Comparison of ENCODE assay signal across 8 cellular contexts in the genomic region with DNA sequence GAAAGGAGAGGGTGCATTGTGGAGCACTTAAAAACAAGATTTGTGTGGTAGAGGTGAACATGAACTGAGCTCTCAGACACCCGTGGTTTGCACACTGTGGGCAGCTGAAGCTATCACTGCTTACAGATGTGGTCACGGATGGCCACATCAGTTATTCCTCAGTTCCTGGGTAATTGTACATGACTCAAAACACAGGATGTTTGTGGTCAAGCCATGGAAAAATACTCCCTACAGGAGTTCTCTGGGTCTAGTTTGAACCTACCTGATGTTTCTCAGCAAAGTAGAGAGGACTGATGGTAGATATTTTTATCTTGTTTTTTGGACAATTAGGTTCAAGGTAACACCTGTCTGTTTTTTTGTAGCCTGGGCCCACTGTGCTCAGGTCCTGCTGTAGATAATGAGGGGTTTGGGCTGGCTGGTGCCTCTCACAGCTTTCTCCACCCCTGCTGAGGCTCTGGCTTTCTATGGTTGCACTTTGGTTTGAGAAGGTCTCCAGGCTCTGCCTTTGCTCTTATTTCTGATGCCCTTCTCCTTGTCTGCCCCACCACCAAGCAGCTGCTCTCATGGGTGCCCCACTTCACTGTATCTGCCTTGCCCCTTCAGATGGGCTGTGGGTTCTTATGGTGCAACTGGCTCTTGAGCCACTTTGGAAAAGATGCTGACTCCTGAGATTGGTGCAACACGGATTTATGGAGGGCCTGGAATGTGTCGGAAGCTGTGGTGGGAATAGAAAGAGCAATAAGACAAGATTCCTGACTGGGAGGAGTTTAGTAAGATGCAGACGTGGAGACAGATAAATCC. TPM values are rescaled to one million over a fixed set of nuclear protein-coding genes. Genes with fewer than 3 reads are reported as not detected.
A peak's percentile ranks its signal among the peaks of the same experiment; 100 is the strongest.
DNase-seq lines count a peak whose midpoint lies in the region; ATAC-seq, FAIRE-seq and TF ChIP-seq lines count a peak whose summit lies in the region.

No MANE protein-coding gene starts in this region.

- no peak overlapping the region for H3K27ac ChIP-seq in naive thymus-derived CD4-positive, alpha-beta T cell (ENCODE audit: low read depth, low read length)
- no peak overlapping the region for H3K27ac ChIP-seq in OCI-LY7 (ENCODE audit: low read depth, low read length, poor library complexity, severe bottlenecking)

- no peak overlapping the region for H3K4me2 ChIP-seq in OCI-LY7 (ENCODE audit: low read length)

- no peaks in the 10 kb centered on the region for H3K36me3 ChIP-seq in naive thymus-derived CD4-positive, alpha-beta T cell (ENCODE audit: control insufficient read depth in 2 of 3, insufficient read depth in 3 of 3, low read length in 3 of 3)
- H3K36me3 ChIP-seq in OCI-LY7 (ENCODE audit: insufficient read depth, low read length): no peaks in the 10 kb centered on the region

- DNase-seq in AG10803 (ENCODE audit: low read depth) (peak; percentile 92), RCC 7860 (ENCODE audit: low spot score) (peak; percentile 86), NCI-H146 treated with DMSO at 0.1 percent for 48 hours (lab: John Stamatoyannopoulos, UW; ENCODE audit: unreplicated experiment) (no peak), hypothalamus (lab: John Stamatoyannopoulos, UW) (no peak), OCI-LY7 (ENCODE audit: low spot score) (no peak), NCI-H2227 treated with DMSO at 0.1 percent for 48 hours (lab: John Stamatoyannopoulos, UW) (no peak)
- peak; percentile 78 for DNase-seq in activated T-helper 2 cell treated with anti-CD3 and anti-CD28 coated beads, Interferon-gamma antibody, Interleukin-2, Interleukin-4, amounts not matched to agents 10 μg/mL and 5 μg/mL and 100 μg/mL, durations not matched to agents 14 hours and 24 hours and 36 hours (ENCODE audit: low spot score)
- peak in 8 of 9 donors; percentile 42 to 85 (median 66) for DNase-seq in naive thymus-derived CD4-positive, alpha-beta T cell

- no peaks in the 10 kb centered on the region for H3K27me3 Mint-ChIP-seq in activated T-helper 2 cell treated with anti-CD3 and anti-CD28 coated beads, Interferon-gamma antibody, Interleukin-2, Interleukin-4, amounts not matched to agents 10 μg/mL and 5 μg/mL and 100 μg/mL, durations not matched to agents 14 hours and 24 hours and 36 hours (ENCODE audit: low read depth)
- peaks cover 7 to 32% (median 9%) of the 10 kb centered on the region in 5 donors for H3K27me3 Mint-ChIP-seq in naive thymus-derived CD4-positive, alpha-beta T cell

- TF ChIP-seq CTCF in AG10803 (conservative IDR thresholded peaks at IDR 0.05; ENCODE audit: low read length) (no peak), OCI-LY7 (conservative IDR thresholded peaks at IDR 0.05; ENCODE audit: low read length) (no peak)

- H3K4me3 ChIP-seq in AG10803 (ENCODE audit: low read length) (no peak overlapping the region), OCI-LY7 (ENCODE audit: low read depth, low read length, poor library complexity, severe bottlenecking) (no peak overlapping the region)
- no peak overlapping the region for H3K4me3 ChIP-seq in naive thymus-derived CD4-positive, alpha-beta T cell (ENCODE audit: low read length)

- no peak overlapping the region for H2AFZ ChIP-seq in OCI-LY7 (ENCODE audit: low read length)

- H3K9me2 ChIP-seq in OCI-LY7 (ENCODE audit: insufficient read depth, low read length): no peaks in the 10 kb centered on the region

- ATAC-seq in naive thymus-derived CD4-positive, alpha-beta T cell: peak; percentile 79

- H3K79me2 ChIP-seq in OCI-LY7 (ENCODE audit: insufficient read depth, low read depth, low read length): no peaks in the 10 kb centered on the region

- H3K4me3 Mint-ChIP-seq in activated T-helper 2 cell treated with anti-CD3 and anti-CD28 coated beads, Interferon-gamma antibody, Interleukin-2, Interleukin-4, amounts not matched to agents 10 μg/mL and 5 μg/mL and 100 μg/mL, durations not matched to agents 14 hours and 24 hours and 36 hours (ENCODE audit: low read depth): peak overlapping the region; percentile 31
- H3K4me3 Mint-ChIP-seq in naive thymus-derived CD4-positive, alpha-beta T cell: peak overlapping the region; percentile 21 to 75 (median 56)

- CTCF ChIA-PET in naive thymus-derived CD4-positive, alpha-beta T cell (lab: Charles Lee): interaction anchor here (1.1 to 1.6 kb wide), 2 partner anchors 104 to 105 kb away, joined by 3 read pairs; no protein-coding TSS in a partner anchor
- CTCF ChIA-PET in OCI-LY7 (lab: Charles Lee; ENCODE audit: unreplicated experiment): no interaction called here

- H3K9me3 Mint-ChIP-seq in activated T-helper 2 cell treated with anti-CD3 and anti-CD28 coated beads, Interferon-gamma antibody, Interleukin-2, Interleukin-4, amounts not matched to agents 10 μg/mL and 5 μg/mL and 100 μg/mL, durations not matched to agents 14 hours and 24 hours and 36 hours: peaks cover 12% of the 10 kb centered on the region
- peaks cover 0 to 9% (median 0%) of the 10 kb centered on the region in 11 donors for H3K9me3 Mint-ChIP-seq in naive thymus-derived CD4-positive, alpha-beta T cell

- no peaks in the 10 kb centered on the region for H3K27me3 ChIP-seq in naive thymus-derived CD4-positive, alpha-beta T cell (ENCODE audit: control insufficient read depth in 2 of 2, insufficient read depth in 2 of 2, low read length in 2 of 2)

- H3K4me1 ChIP-seq in naive thymus-derived CD4-positive, alpha-beta T cell (ENCODE audit: control insufficient read depth in 2 of 2, insufficient read depth in 2 of 2, low read length in 2 of 2): peaks cover 50 to 66% of the 10 kb centered on the region in 2 donors
- no peaks in the 10 kb centered on the region for H3K4me1 ChIP-seq in OCI-LY7 (ENCODE audit: insufficient read depth, low read length, poor library complexity, severe bottlenecking)

- POLR2A ChIA-PET in naive thymus-derived CD4-positive, alpha-beta T cell (lab: Charles Lee): interaction anchor here (0.5 to 3.2 kb wide), 8 partner anchors 9 to 664 kb away, joined by 3 to 13 read pairs (median 3); no protein-coding TSS in a partner anchor
- POLR2A ChIA-PET in OCI-LY7 (lab: Charles Lee): no interaction called here

- peaks cover 52% of the 10 kb centered on the region for H3K36me3 Mint-ChIP-seq in activated T-helper 2 cell treated with anti-CD3 and anti-CD28 coated beads, Interferon-gamma antibody, Interleukin-2, Interleukin-4, amounts not matched to agents 10 μg/mL and 5 μg/mL and 100 μg/mL, durations not matched to agents 14 hours and 24 hours and 36 hours (ENCODE audit: low read depth)
- peaks cover 0 to 42% (median 0%) of the 10 kb centered on the region in 5 donors for H3K36me3 Mint-ChIP-seq in naive thymus-derived CD4-positive, alpha-beta T cell

- intact Hi-C loops in activated T-helper 2 cell treated with anti-CD3 and anti-CD28 coated beads, Interferon-gamma antibody, Interleukin-2, Interleukin-4, amounts not matched to agents 10 μg/mL and 5 μg/mL and 100 μg/mL, durations not matched to agents 14 hours and 24 hours and 36 hours (cut with micrococcal nuclease): loop anchor here (1.0 to 10.0 kb wide), 7 partner anchors 12 to 589 kb away; no protein-coding TSS in a partner anchor
- intact Hi-C loops in naive thymus-derived CD4-positive, alpha-beta T cell (cut with micrococcal nuclease): loop anchor here (1.0 to 5.0 kb wide), 7 partner anchors 12 to 104 kb away; partner anchors contain the start of gene CDCP1 (in 1 of the 2)
- intact Hi-C loops in OCI-LY7 (cut with micrococcal nuclease; ENCODE audit: unreplicated experiment): no loop called here

- H3K27ac Mint-ChIP-seq in activated T-helper 2 cell treated with anti-CD3 and anti-CD28 coated beads, Interferon-gamma antibody, Interleukin-2, Interleukin-4, amounts not matched to agents 10 μg/mL and 5 μg/mL and 100 μg/mL, durations not matched to agents 14 hours and 24 hours and 36 hours: peak overlapping the region; percentile 86
- H3K27ac Mint-ChIP-seq in naive thymus-derived CD4-positive, alpha-beta T cell: peak overlapping the region; percentile 30 to 88 (median 60)

- peaks cover 73% of the 10 kb centered on the region for H3K4me1 Mint-ChIP-seq in activated T-helper 2 cell treated with anti-CD3 and anti-CD28 coated beads, Interferon-gamma antibody, Interleukin-2, Interleukin-4, amounts not matched to agents 10 μg/mL and 5 μg/mL and 100 μg/mL, durations not matched to agents 14 hours and 24 hours and 36 hours (ENCODE audit: low read depth)
- H3K4me1 Mint-ChIP-seq in naive thymus-derived CD4-positive, alpha-beta T cell: peaks cover 33 to 83% (median 74%) of the 10 kb centered on the region in 7 donors

- H4K20me1 ChIP-seq in OCI-LY7 (ENCODE audit: insufficient read depth, low read length): no peaks in the 10 kb centered on the region

- FAIRE-seq in RCC 7860 (lab: Jason Lieb, UNC): peak; percentile 96

- BruUV-seq in OCI-LY7 (replicated peaks; lab: Mats Ljungman, UMichigan): no TSS peak

- no peaks in the 10 kb centered on the region for H3K9me3 ChIP-seq in naive thymus-derived CD4-positive, alpha-beta T cell (ENCODE audit: control insufficient read depth in 2 of 3, low read length in 3 of 3)
- no peaks in the 10 kb centered on the region for H3K9me3 ChIP-seq in OCI-LY7 (ENCODE audit: low read length)

RNA-seq across cellular contexts. Expression of gene CDCP1, which starts 40.1 kb away (rescaled TPM):
- total RNA-seq in activated T-helper 2 cell treated with anti-CD3 and anti-CD28 coated beads, Interferon-gamma antibody, Interleukin-2, Interleukin-4, amounts not matched to agents 10 μg/mL and 5 μg/mL and 100 μg/mL, durations not matched to agents 14 hours and 24 hours and 36 hours: 7.4 and 8.1 TPM in 2 replicates
- total RNA-seq in naive thymus-derived CD4-positive, alpha-beta T cell: 1 to 10 TPM in 2 of 5 experiments, under 1 TPM in 3; 0.05 to 7.2 (median 0.81) TPM
- polyA plus RNA-seq in naive thymus-derived CD4-positive, alpha-beta T cell: 1 to 10 TPM in 1 of 2 donors, under 1 TPM in 1; 0.21 to 1.0 TPM
- not detected in 2 replicates for total RNA-seq in OCI-LY7 (2014; rRNA removed; shearing (Covaris generic))
- 0.07 TPM in 1 of 2 replicates, not detected in the other for total RNA-seq in OCI-LY7 (2022)

Comparison
In these comparisons a context has a peak if more than half of its experiments do, and no peak if none do; other contexts are left out.
1. DNase-seq: peak in AG10803 (single experiment), RCC 7860 (single experiment), activated T-helper 2 cell treated with anti-CD3 and anti-CD28 coated beads, Interferon-gamma antibody, Interleukin-2, Interleukin-4, amounts not matched to agents 10 μg/mL and 5 μg/mL and 100 μg/mL, durations not matched to agents 14 hours and 24 hours and 36 hours (single experiment) and naive thymus-derived CD4-positive, alpha-beta T cell (8 of 9); none in NCI-H146 treated with DMSO at 0.1 percent for 48 hours (single experiment), hypothalamus (0 of 51), OCI-LY7 (single experiment) and NCI-H2227 treated with DMSO at 0.1 percent for 48 hours (single experiment).